Comparison of ENCODE assay signal across 19 cellular contexts in the genomic region with DNA sequence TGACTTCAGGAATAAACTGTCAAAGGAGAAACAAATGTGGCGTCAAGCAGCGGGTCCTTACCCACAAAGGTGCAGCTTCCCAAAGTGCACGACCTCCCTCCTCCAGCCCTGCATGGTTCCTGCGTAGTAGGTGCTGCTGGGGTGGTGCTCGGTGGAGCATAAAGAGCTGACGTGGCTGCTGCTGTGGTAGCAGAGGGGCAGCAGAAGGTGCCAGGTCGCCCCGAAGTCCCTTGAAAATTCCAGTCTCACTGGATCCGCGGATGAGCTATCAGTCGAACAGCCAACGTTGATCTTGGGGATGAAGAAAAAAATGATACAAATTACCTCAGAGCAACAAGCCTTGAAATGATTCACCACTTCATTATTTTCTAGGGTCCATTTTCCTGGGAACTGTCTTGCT.
DNase-seq lines count a peak whose midpoint lies in the region; ATAC-seq, FAIRE-seq and TF ChIP-seq lines count a peak whose summit lies in the region.
"Had no signal": no experiment of that assay in that cellular context is flagged by ENCODE, and none has a peak within 500 bp of the region (broad histone marks: within the 10 kb centered on the region; RNA-seq: fewer than 3 reads in every experiment).

No MANE protein-coding gene starts in this region.

- H3K36me3 ChIP-seq in HepG2 (replicated peaks in 1 of 2; ENCODE audit: control insufficient read depth in 1 of 2, insufficient read depth in 2 of 2, low read length in 2 of 2) (peaks cover 0 to 28% of the 10 kb centered on the region in 2 experiments; a peak in 3 of 5 replicates), right lobe of liver (no peaks in the 10 kb centered on the region), mesenchymal stem cell (ENCODE audit: control insufficient read depth in 1 of 2, insufficient read depth in 2 of 2, low read depth in 1 of 2, low read length in 2 of 2) (peaks cover 0 to 3% of the 10 kb centered on the region in 2 experiments)

- TF ChIP-seq POLR2A in HepG2 (IDR thresholded peaks at IDR 0.05; ENCODE audit: insufficient read depth in 1 of 2, low read depth in 2 of 2, low read length in 2 of 2) (no peak), right lobe of liver (IDR thresholded peaks at IDR 0.05) (no peak)

- no peak overlapping the region for H2BK12ac ChIP-seq in mesenchymal stem cell (ENCODE audit: low read length in 2 of 2)

- DNase-seq in HepG2 (ENCODE audit: low spot score): no peak
- DNase-seq in right lobe of liver: no peak
- DNase-seq in RCC 7860 (ENCODE audit: low spot score): peak; percentile 38
- no peak for DNase-seq in mesenchymal stem cell
- no peak for DNase-seq in urothelium cell line (ENCODE audit: low spot score)
- no peak for DNase-seq in endothelial cell (ENCODE audit: low spot score)
- DNase-seq: AML-193; CD4-positive, alpha-beta T cell; DMS153; DMS79; GF-D8; H9; KG1 had no signal

- intact Hi-C loops in HepG2 (cut with micrococcal nuclease; ENCODE audit: unreplicated experiment) (no loop called here), right lobe of liver (cut with DNase I) (no loop called here)

- no peak overlapping the region for H3K27ac ChIP-seq in HepG2 (ENCODE audit: extremely low read length, insufficient read depth, low read length)
- no peak overlapping the region for H3K27ac ChIP-seq in right lobe of liver
- no peak overlapping the region for H3K27ac ChIP-seq in mesenchymal stem cell (ENCODE audit: low read length, poor library complexity, severe bottlenecking)
- H3K27ac ChIP-seq: C4-2B, HL-60 had no signal

- no peak overlapping the region for H3K4ac ChIP-seq in mesenchymal stem cell (ENCODE audit: low read depth in 1 of 2, low read length in 2 of 2)

- H4K8ac ChIP-seq in mesenchymal stem cell (ENCODE audit: low read length): no peak overlapping the region

- CTCF ChIA-PET in HepG2 (lab: Yijun Ruan, JAX; ENCODE audit: low intra/inter-chr PET ratio, low total read pairs): no interaction called here

- H3K27me3 Mint-ChIP-seq in endothelial cell (ENCODE audit: unreplicated experiment): no peaks in the 10 kb centered on the region

- no peaks in the 10 kb centered on the region for H3K79me1 ChIP-seq in mesenchymal stem cell (replicated peaks; ENCODE audit: low read length, poor library complexity, severe bottlenecking)

- in situ Hi-C loops in HepG2 (cut with HindIII; ENCODE audit: extremely low pct_ligation_motif_present, low pct_unique_long_range_greater_than_20kb): no loop called here

- H3K27me3 ChIP-seq in HepG2 (ENCODE audit: control insufficient read depth in 1 of 2, insufficient read depth in 2 of 2, low read length in 2 of 2) (no peaks in the 10 kb centered on the region), right lobe of liver (no peaks in the 10 kb centered on the region), mesenchymal stem cell (ENCODE audit: control insufficient read depth in 1 of 2, insufficient read depth in 1 of 2, low read length in 2 of 2) (no peaks in the 10 kb centered on the region)

- no peaks in the 10 kb centered on the region for H3K9me3 Mint-ChIP-seq in endothelial cell (ENCODE audit: unreplicated experiment)
- H3K9me3 Mint-ChIP-seq: CD4-positive, alpha-beta T cell; H9; IgD-negative memory B cell had no signal

- H2BK5ac ChIP-seq in mesenchymal stem cell (ENCODE audit: low read depth, low read length, poor library complexity, severe bottlenecking): no peak overlapping the region

- no peaks in the 10 kb centered on the region for H3K4me1 Mint-ChIP-seq in endothelial cell (ENCODE audit: unreplicated experiment)
- H3K4me1 Mint-ChIP-seq: H9, IgD-negative memory B cell had no signal

- 87% methylated on average over 12 of the region's 12 CpGs for WGBS in HepG2 (ENCODE audit: low lambda C conversion rate)
- 87% methylated on average over 9 of the region's 12 CpGs for WGBS in right lobe of liver (ENCODE audit: insufficient coverage, low coverage, low lambda C conversion rate, missing lambda C conversion rate)
- 86% methylated on average over 11 of the region's 12 CpGs for WGBS in mesenchymal stem cell

- TF ChIP-seq RAD21 in HepG2 (CRISPR knock-in tag; IDR thresholded peaks at IDR 0.05): no peak

- no peaks in the 10 kb centered on the region for H3K79me2 ChIP-seq in HepG2 (ENCODE audit: insufficient read depth, low read length)

- H3K4me3 ChIP-seq in HepG2 (replicated peaks in 1 of 3; ENCODE audit: insufficient read depth in 1 of 3, low read depth in 2 of 3, low read length in 3 of 3) (no peak overlapping the region), right lobe of liver (no peak overlapping the region), mesenchymal stem cell (ENCODE audit: insufficient read depth in 1 of 2, low read depth in 1 of 2, low read length in 2 of 2) (no peak overlapping the region)

- H3K27ac Mint-ChIP-seq in endothelial cell (ENCODE audit: unreplicated experiment): no peak overlapping the region
- H3K27ac Mint-ChIP-seq: CD4-positive, alpha-beta T cell; IgD-negative memory B cell had no signal

- H4K20me1 ChIP-seq in HepG2 (ENCODE audit: insufficient read depth, low read length): no peaks in the 10 kb centered on the region

- FAIRE-seq in HepG2 (lab: Jason Lieb, UNC) (no peak), RCC 7860 (lab: Jason Lieb, UNC) (peak; percentile 64), urothelium cell line (lab: Jason Lieb, UNC) (peak; percentile 59)
- FAIRE-seq: H1 had no signal

- H3K36me3 Mint-ChIP-seq in endothelial cell (ENCODE audit: low read depth, unreplicated experiment): no peaks in the 10 kb centered on the region
- H3K36me3 Mint-ChIP-seq: IgD-negative memory B cell had no signal

- H2BK120ac ChIP-seq in mesenchymal stem cell (ENCODE audit: low read depth, low read length): no peak overlapping the region

- H3K4me2 ChIP-seq in HepG2 (ENCODE audit: low read depth, low read length) (no peak overlapping the region), mesenchymal stem cell (ENCODE audit: low read length, poor library complexity, severe bottlenecking) (no peak overlapping the region)

- H3K9ac ChIP-seq in HepG2 (ENCODE audit: insufficient read depth, low read depth, low read length): no peak overlapping the region
- no peak overlapping the region for H3K9ac ChIP-seq in mesenchymal stem cell (ENCODE audit: low read length)

- TF ChIP-seq CTCF in HepG2 (CRISPR knock-in tag; IDR thresholded peaks at IDR 0.05) (no peak), right lobe of liver (IDR thresholded peaks at IDR 0.05) (no peak), endothelial cell (IDR thresholded peaks at IDR 0.05; ENCODE audit: unreplicated experiment) (no peak)

- H3K9me3 ChIP-seq in HepG2 (ENCODE audit: low read length) (no peaks in the 10 kb centered on the region), right lobe of liver (no peaks in the 10 kb centered on the region), mesenchymal stem cell (ENCODE audit: control insufficient read depth, low read length) (no peaks in the 10 kb centered on the region)

- H3K4me1 ChIP-seq in HepG2 (ENCODE audit: insufficient read depth, low read length): no peaks in the 10 kb centered on the region
- H3K4me1 ChIP-seq in right lobe of liver: no peaks in the 10 kb centered on the region
- H3K4me1 ChIP-seq in mesenchymal stem cell (ENCODE audit: control insufficient read depth, insufficient read depth, low read depth, low read length): peaks cover 2% of the 10 kb centered on the region

- H4K91ac ChIP-seq in mesenchymal stem cell (ENCODE audit: low read length): no peak overlapping the region

- POLR2A ChIA-PET in HepG2 (lab: Yijun Ruan, JAX): no interaction called here

- no peak overlapping the region for H3K4me3 Mint-ChIP-seq in endothelial cell (ENCODE audit: unreplicated experiment)
- H3K4me3 Mint-ChIP-seq: CD4-positive, alpha-beta T cell; H9; IgD-negative memory B cell had no signal

- no peak overlapping the region for H3K18ac ChIP-seq in mesenchymal stem cell (ENCODE audit: low read depth in 1 of 2, low read length in 2 of 2)

- no TSS peak for BruUV-seq in HepG2 (replicated peaks; lab: Mats Ljungman, UMichigan)

- no peak for ATAC-seq in HepG2
- no peak for ATAC-seq in right lobe of liver
- ATAC-seq in esophagus mucosa: no peak
- no peak for ATAC-seq in HG02885 (IDR thresholded peaks at IDR 0.05; ENCODE audit: poor library complexity, unreplicated experiment)

- TF ChIP-seq EP300 in HepG2 (IDR thresholded peaks at IDR 0.05; ENCODE audit: low read depth in 2 of 2, low read length in 2 of 2) (no peak), HepG2 (CRISPR knock-in tag; IDR thresholded peaks at IDR 0.05; ENCODE audit: borderline replicate concordance) (no peak)

- H2BK15ac ChIP-seq in mesenchymal stem cell (ENCODE audit: low read depth, poor library complexity, severe bottlenecking): no peak overlapping the region

- H3K14ac ChIP-seq in mesenchymal stem cell (ENCODE audit: low read length in 2 of 2): no peak overlapping the region

- H2AFZ ChIP-seq in HepG2 (ENCODE audit: low read length): no peak overlapping the region
- H2AFZ ChIP-seq in mesenchymal stem cell (ENCODE audit: low read depth, low read length): peak overlapping the region; percentile 69

- no peak overlapping the region for H2AK5ac ChIP-seq in mesenchymal stem cell (ENCODE audit: low read length, severe bottlenecking)

- no peak overlapping the region for H3K23ac ChIP-seq in mesenchymal stem cell (ENCODE audit: low read length in 2 of 2)

TF ChIP-seq in HepG2, 621 proteins besides CTCF, POLR2A, EP300 and RAD21 (continues in another document):
- TF ChIP-seq, protein P1, sequence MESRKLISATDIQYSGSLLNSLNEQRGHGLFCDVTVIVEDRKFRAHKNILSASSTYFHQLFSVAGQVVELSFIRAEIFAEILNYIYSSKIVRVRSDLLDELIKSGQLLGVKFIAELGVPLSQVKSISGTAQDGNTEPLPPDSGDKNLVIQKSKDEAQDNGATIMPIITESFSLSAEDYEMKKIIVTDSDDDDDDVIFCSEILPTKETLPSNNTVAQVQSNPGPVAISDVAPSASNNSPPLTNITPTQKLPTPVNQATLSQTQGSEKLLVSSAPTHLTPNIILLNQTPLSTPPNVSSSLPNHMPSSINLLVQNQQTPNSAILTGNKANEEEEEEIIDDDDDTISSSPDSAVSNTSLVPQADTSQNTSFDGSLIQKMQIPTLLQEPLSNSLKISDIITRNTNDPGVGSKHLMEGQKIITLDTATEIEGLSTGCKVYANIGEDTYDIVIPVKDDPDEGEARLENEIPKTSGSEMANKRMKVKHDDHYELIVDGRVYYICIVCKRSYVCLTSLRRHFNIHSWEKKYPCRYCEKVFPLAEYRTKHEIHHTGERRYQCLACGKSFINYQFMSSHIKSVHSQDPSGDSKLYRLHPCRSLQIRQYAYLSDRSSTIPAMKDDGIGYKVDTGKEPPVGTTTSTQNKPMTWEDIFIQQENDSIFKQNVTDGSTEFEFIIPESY (CRISPR knock-in tag; IDR thresholded peaks at IDR 0.05): no peak
- no peak for TF ChIP-seq ZNF556 (CRISPR knock-in tag; IDR thresholded peaks at IDR 0.05; ENCODE audit: borderline replicate concordance)
- peak; percentile 26 for TF ChIP-seq AGO2 (optimal IDR thresholded peaks at IDR 0.05; ENCODE audit: low read depth, low read length)
- TF ChIP-seq TEAD2 (CRISPR knock-in tag; IDR thresholded peaks at IDR 0.05): no peak
- TF ChIP-seq PHF21A (CRISPR knock-in tag; IDR thresholded peaks at IDR 0.05): no peak
